ENCODE assay signal across 22 cellular contexts in the genomic region with DNA sequence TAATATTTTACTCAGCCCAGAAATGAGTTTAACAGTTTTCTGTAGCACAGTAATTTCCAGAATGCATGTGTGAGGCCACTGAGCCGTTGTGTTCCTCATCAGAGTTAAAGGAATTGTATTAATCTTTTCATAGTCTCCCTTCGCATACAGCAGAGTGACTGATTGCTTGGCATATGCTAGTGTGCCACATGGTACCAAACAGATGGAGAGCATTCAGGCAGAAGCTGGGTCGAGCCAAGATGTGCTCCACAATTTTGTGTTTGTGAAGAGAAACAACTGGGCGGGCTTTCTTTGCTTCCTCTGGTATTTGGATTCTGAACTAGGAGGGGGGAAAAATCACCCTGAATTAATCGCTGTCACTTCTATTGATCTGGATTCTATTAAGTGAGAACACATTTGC.
"Had no signal": no experiment of that assay in that cellular context is flagged by ENCODE, and none has a peak within 500 bp of the region (broad histone marks: within the 10 kb centered on the region; RNA-seq: fewer than 3 reads in every experiment).

No MANE protein-coding gene starts in this region.

- H3K9me3 ChIP-seq: left ventricle myocardium inferior, right lobe of liver, stomach, suprapubic skin, tibial nerve, uterus had no signal

- H3K27me3 ChIP-seq: cardiac muscle cell, right lobe of liver, stomach, suprapubic skin, tibial nerve, uterus had no signal

- H3K4me1 ChIP-seq: left ventricle myocardium inferior, parathyroid adenoma, right lobe of liver, stomach, suprapubic skin, tibial nerve, uterus had no signal

- H3K27ac Mint-ChIP-seq: activated CD4-positive, alpha-beta memory T cell treated with anti-CD3 and anti-CD28 coated beads, Interleukin-2, amount 10 ng/mL, durations not matched to agents 7 days and 5 days; activated CD4-positive, alpha-beta T cell treated with anti-CD3 and anti-CD28 coated beads, Interleukin-2, amount 10 ng/mL, durations not matched to agents 24 days and 14 days; activated naive CD8-positive, alpha-beta T cell treated with anti-CD3 and anti-CD28 coated beads, Interleukin-2, amount 50 U/mL, for 24 hours; activated T-cell treated with anti-CD3 and anti-CD28 coated beads, Interleukin-2, amount 50 U/mL, for 72 hours; memory B cell; natural killer cell treated with Interleukin-12 subunit alpha and Interleukin-12 subunit beta and Interleukin-15 and Interleukin-18, amount 100 ng/mL, for 72 hours; stimulated activated memory B cell treated with anti-CD40 and anti-IgM and Interleukin-4, amounts not matched to agents 10 μg/mL and 1 μg/mL and 100 μg/mL, for 72 hours had no signal

- H3K27ac ChIP-seq: cardiac muscle cell, left ventricle myocardium inferior, parathyroid adenoma, right lobe of liver, skin epidermis, stomach, suprapubic skin, tibial nerve, uterus had no signal

- H3K36me3 Mint-ChIP-seq: memory B cell; natural killer cell treated with Interleukin-12 subunit alpha and Interleukin-12 subunit beta and Interleukin-15 and Interleukin-18, amount 100 ng/mL, for 72 hours; stimulated activated memory B cell treated with anti-CD40 and anti-IgM and Interleukin-4, amounts not matched to agents 10 μg/mL and 1 μg/mL and 100 μg/mL, for 72 hours had no signal

- H3K27me3 Mint-ChIP-seq: activated CD4-positive, alpha-beta memory T cell treated with anti-CD3 and anti-CD28 coated beads, Interleukin-2, amount 10 ng/mL, durations not matched to agents 7 days and 5 days; activated CD4-positive, alpha-beta T cell treated with anti-CD3 and anti-CD28 coated beads, Interleukin-2, amount 10 ng/mL, durations not matched to agents 24 days and 14 days; activated naive CD8-positive, alpha-beta T cell treated with anti-CD3 and anti-CD28 coated beads, Interleukin-2, amount 50 U/mL, for 24 hours; memory B cell; natural killer cell treated with Interleukin-12 subunit alpha and Interleukin-12 subunit beta and Interleukin-15 and Interleukin-18, amount 100 ng/mL, for 72 hours; stimulated activated memory B cell treated with anti-CD40 and anti-IgM and Interleukin-4, amounts not matched to agents 10 μg/mL and 1 μg/mL and 100 μg/mL, for 72 hours had no signal

- H3K4me3 ChIP-seq: cardiac muscle cell, left ventricle myocardium inferior, right lobe of liver, skin epidermis, stomach, suprapubic skin, tibial nerve, uterus had no signal

- H3K9me3 Mint-ChIP-seq: activated naive CD8-positive, alpha-beta T cell treated with anti-CD3 and anti-CD28 coated beads, Interleukin-2, amount 50 U/mL, for 24 hours; activated T-cell treated with anti-CD3 and anti-CD28 coated beads, Interleukin-2, amount 50 U/mL, for 72 hours; memory B cell; natural killer cell treated with Interleukin-12 subunit alpha and Interleukin-12 subunit beta and Interleukin-15 and Interleukin-18, amount 100 ng/mL, for 72 hours; stimulated activated memory B cell treated with anti-CD40 and anti-IgM and Interleukin-4, amounts not matched to agents 10 μg/mL and 1 μg/mL and 100 μg/mL, for 72 hours had no signal

- DNase-seq: activated CD4-positive, alpha-beta memory T cell treated with anti-CD3 and anti-CD28 coated beads, Interleukin-2, amount 10 ng/mL, durations not matched to agents 7 days and 5 days; activated CD4-positive, alpha-beta T cell treated with anti-CD3 and anti-CD28 coated beads, Interleukin-2, amount 10 ng/mL, durations not matched to agents 24 days and 14 days; activated effector memory CD4-positive, alpha-beta T cell treated with Interleukin-2 at 50 U/mL for 16 hours; activated naive CD4-positive, alpha-beta T cell treated with anti-CD3 and anti-CD28 coated beads, Interleukin-2, amount 50 U/mL, for 16 hours; activated naive CD8-positive, alpha-beta T cell treated with anti-CD3 and anti-CD28 coated beads, Interleukin-2, amount 50 U/mL, for 24 hours; activated T-cell treated with anti-CD3 and anti-CD28 coated beads, Interleukin-2, amount 50 U/mL, for 72 hours; dermis blood vessel endothelial cell; effector CD8-positive, alpha-beta T cell; erythroblast; left ventricle myocardium inferior; right lobe of liver; stimulated activated CD4-positive, alpha-beta T cell treated with anti-CD3 and anti-CD28 coated beads, Interleukin-2, amount 100 ng/mL, for 24 hours; stomach; uterus had no signal

- H3K4me3 Mint-ChIP-seq: activated CD4-positive, alpha-beta memory T cell treated with anti-CD3 and anti-CD28 coated beads, Interleukin-2, amount 10 ng/mL, durations not matched to agents 7 days and 5 days; activated CD4-positive, alpha-beta T cell treated with anti-CD3 and anti-CD28 coated beads, Interleukin-2, amount 10 ng/mL, durations not matched to agents 24 days and 14 days; activated naive CD8-positive, alpha-beta T cell treated with anti-CD3 and anti-CD28 coated beads, Interleukin-2, amount 50 U/mL, for 24 hours; activated T-cell treated with anti-CD3 and anti-CD28 coated beads, Interleukin-2, amount 50 U/mL, for 72 hours; memory B cell; natural killer cell treated with Interleukin-12 subunit alpha and Interleukin-12 subunit beta and Interleukin-15 and Interleukin-18, amount 100 ng/mL, for 72 hours; stimulated activated memory B cell treated with anti-CD40 and anti-IgM and Interleukin-4, amounts not matched to agents 10 μg/mL and 1 μg/mL and 100 μg/mL, for 72 hours had no signal

- H3K36me3 ChIP-seq: cardiac muscle cell, left ventricle myocardium inferior, right lobe of liver, stomach, suprapubic skin, tibial nerve, uterus had no signal

- H2AFZ ChIP-seq: parathyroid adenoma had no signal

- H3K9ac ChIP-seq: parathyroid adenoma had no signal

- H3K4me1 Mint-ChIP-seq: activated CD4-positive, alpha-beta memory T cell treated with anti-CD3 and anti-CD28 coated beads, Interleukin-2, amount 10 ng/mL, durations not matched to agents 7 days and 5 days; activated CD4-positive, alpha-beta T cell treated with anti-CD3 and anti-CD28 coated beads, Interleukin-2, amount 10 ng/mL, durations not matched to agents 24 days and 14 days; activated naive CD8-positive, alpha-beta T cell treated with anti-CD3 and anti-CD28 coated beads, Interleukin-2, amount 50 U/mL, for 24 hours; memory B cell; stimulated activated memory B cell treated with anti-CD40 and anti-IgM and Interleukin-4, amounts not matched to agents 10 μg/mL and 1 μg/mL and 100 μg/mL, for 72 hours had no signal

- H3K79me2 ChIP-seq: parathyroid adenoma had no signal
